Comparison of ENCODE assay signal across 12 cellular contexts in genomic region chr10:103445767-103446567, GRCh38. TPM values are rescaled to one million over a fixed set of nuclear protein-coding genes. Genes with fewer than 3 reads are reported as not detected.
DNase-seq lines count a peak whose midpoint lies in the region; ATAC-seq and TF ChIP-seq lines count a peak whose summit lies in the region.
"Had no signal": no experiment of that assay in that cellular context is flagged by ENCODE, and none has a peak within 500 bp of the region (broad histone marks: within the 10 kb centered on the region; RNA-seq: fewer than 3 reads in every experiment).

No MANE protein-coding gene starts in this region.

- in situ Hi-C loops in transverse colon (cut with MboI; ENCODE audit: low pct_ligation_motif_present in 1 of 4, low pct_unique_long_range_greater_than_20kb in 1 of 4, low sequenced_read_pairs in 3 of 4), result no loop called here

- no peak for TF ChIP-seq POLR2A in transverse colon (IDR thresholded peaks at IDR 0.05)

- peaks cover 41% of the 10 kb centered on the region for H3K4me1 Mint-ChIP-seq in activated CD4-positive, alpha-beta T cell treated with anti-CD3 and anti-CD28 coated beads, Interleukin-2, amount 10 ng/mL, durations not matched to agents 24 days and 14 days

- TF ChIP-seq CTCF in lung (IDR thresholded peaks at IDR 0.05; ENCODE audit: control extremely low read depth, extremely low read depth), result no peak
- no peak for TF ChIP-seq CTCF in transverse colon (IDR thresholded peaks at IDR 0.05)

- no peak for TF ChIP-seq EP300 in transverse colon (IDR thresholded peaks at IDR 0.05; ENCODE audit: low read depth)

- no peak for DNase-seq in activated CD4-positive, alpha-beta T cell treated with anti-CD3 and anti-CD28 coated beads, Interleukin-2, amount 10 ng/mL, durations not matched to agents 24 days and 14 days
- DNase-seq in activated CD4-positive, alpha-beta T cell treated with anti-CD3 and anti-CD28 coated beads, Interleukin-2, amount 50 U/mL, for 4 hours, result no peak
- DNase-seq in dedifferentiated amniotic fluid mesenchymal stem cell (ENCODE audit: extremely low spot score) (peak; percentile 23), lung (ENCODE audit: low spot score) (peak; percentile 64), transverse colon (peak; percentile 31), OCI-M2 (lab: John Stamatoyannopoulos, UW; ENCODE audit: unreplicated experiment) (no peak), NOMO-1 treated with DMSO at 0.1 percent for 48 hours (lab: John Stamatoyannopoulos, UW; ENCODE audit: unreplicated experiment) (no peak)
- DNase-seq in activated CD4-positive, alpha-beta T cell treated with anti-CD3 and anti-CD28 coated beads for 48 hours, result no peak
- DNase-seq: NCI-H2029 treated with DMSO at 0.1 percent for 48 hours had no signal

- no peaks in the 10 kb centered on the region for H3K27me3 Mint-ChIP-seq in activated CD4-positive, alpha-beta T cell treated with anti-CD3 and anti-CD28 coated beads, Interleukin-2, amount 10 ng/mL, durations not matched to agents 24 days and 14 days
- H3K27me3 Mint-ChIP-seq: type B pancreatic cell had no signal

- H3K27me3 ChIP-seq in lung (ENCODE audit: control insufficient read depth, insufficient read depth) (no peaks in the 10 kb centered on the region), transverse colon (no peaks in the 10 kb centered on the region)
- H3K27me3 ChIP-seq: pancreas had no signal

- no peaks in the 10 kb centered on the region for H3K9me3 Mint-ChIP-seq in activated CD4-positive, alpha-beta T cell treated with anti-CD3 and anti-CD28 coated beads, Interleukin-2, amount 10 ng/mL, durations not matched to agents 24 days and 14 days
- H3K9me3 Mint-ChIP-seq: type B pancreatic cell had no signal

- intact Hi-C loops in activated CD4-positive, alpha-beta T cell treated with anti-CD3 and anti-CD28 coated beads, Interleukin-2, amount 10 ng/mL, durations not matched to agents 24 days and 14 days (cut with micrococcal nuclease), result no loop called here
- intact Hi-C loops in transverse colon (cut with DNase I; ENCODE audit: low total_unique reads), result no loop called here

- H3K4me1 ChIP-seq in lung (ENCODE audit: control insufficient read depth in 2 of 2, insufficient read depth in 2 of 2, low read length in 2 of 2) (peaks cover 0 to 32% of the 10 kb centered on the region in 2 donors), transverse colon (peaks cover 8 to 44% (median 12%) of the 10 kb centered on the region in 4 donors)
- H3K4me1 ChIP-seq: pancreas had no signal

- H3K27ac ChIP-seq in lung (ENCODE audit: low read depth in 1 of 2, low read length in 1 of 2) (peak overlapping the region; percentile 9 to 80), transverse colon (peak overlapping the region; percentile 60 to 86 (median 78))
- H3K27ac ChIP-seq: A549 had no signal

- WGBS in lung, 2 donors, result 64 to 79% methylated on average over 12 of the region's 12 CpGs
- WGBS in transverse colon (ENCODE audit: low coverage in 1 of 2), 2 donors, result 71 to 80% methylated on average over 2 to 12 of the region's 12 CpGs

- H3K9me3 ChIP-seq in lung (ENCODE audit: control insufficient read depth in 2 of 2, insufficient read depth in 1 of 2, low read length in 1 of 2), result no peaks in the 10 kb centered on the region
- H3K9me3 ChIP-seq in transverse colon, result no peaks in the 10 kb centered on the region
- H3K9me3 ChIP-seq: A549, pancreas had no signal

- ATAC-seq in lung (ENCODE audit: insufficient read depth, low FRiP score), result peak; percentile 37
- ATAC-seq: A549 had no signal

- H3K36me3 Mint-ChIP-seq in activated CD4-positive, alpha-beta T cell treated with anti-CD3 and anti-CD28 coated beads, Interleukin-2, amount 10 ng/mL, durations not matched to agents 24 days and 14 days (ENCODE audit: low read depth), result peaks cover 70% of the 10 kb centered on the region

- H3K4me3 ChIP-seq in lung (no peak overlapping the region), transverse colon (no peak overlapping the region)
- H3K4me3 ChIP-seq: A549, pancreas had no signal

- H3K27ac Mint-ChIP-seq in activated CD4-positive, alpha-beta T cell treated with anti-CD3 and anti-CD28 coated beads, Interleukin-2, amount 10 ng/mL, durations not matched to agents 24 days and 14 days, result peak overlapping the region; percentile 6
- H3K27ac Mint-ChIP-seq: type B pancreatic cell had no signal

- no peak overlapping the region for H3K4me3 Mint-ChIP-seq in activated CD4-positive, alpha-beta T cell treated with anti-CD3 and anti-CD28 coated beads, Interleukin-2, amount 10 ng/mL, durations not matched to agents 24 days and 14 days
- H3K4me3 Mint-ChIP-seq: type B pancreatic cell had no signal

- H3K36me3 ChIP-seq in lung (ENCODE audit: control insufficient read depth in 2 of 2, insufficient read depth in 2 of 2, low read length in 2 of 2), result peaks cover 0 to 62% of the 10 kb centered on the region in 2 donors
- H3K36me3 ChIP-seq in transverse colon, result peaks cover 0 to 35% (median 0%) of the 10 kb centered on the region in 4 donors

RNA-seq across cellular contexts. Expression of gene CALHM2, which starts 6.2 kb away (rescaled TPM):
- total RNA-seq in activated CD4-positive, alpha-beta T cell treated with anti-CD3 and anti-CD28 coated beads, Interleukin-2, amount 10 ng/mL, durations not matched to agents 24 days and 14 days, result 14.0 and 17.5 TPM in 2 replicates
- total RNA-seq in lung, result 10 to 100 TPM; 11.7 to 43.2 TPM
- polyA plus RNA-seq in lung, result 10 to 100 TPM; 17.0 to 32.9 TPM
- total RNA-seq in transverse colon, result 10 to 100 TPM in 3 of 4 donors, 1 to 10 TPM in 1; 3.2 to 21.1 (median 15.7) TPM

RNA-seq across cellular contexts. Expression of gene CALHM1, which starts 12.7 kb away (rescaled TPM):
- not detected in 2 replicates for total RNA-seq in activated CD4-positive, alpha-beta T cell treated with anti-CD3 and anti-CD28 coated beads, Interleukin-2, amount 10 ng/mL, durations not matched to agents 24 days and 14 days
- total RNA-seq in lung (not detected), transverse colon (not detected)
- not detected for polyA plus RNA-seq in lung
- polyA plus RNA-seq: A549, pancreas had no signal

RNA-seq across cellular contexts. Expression of gene CALHM3, which starts 33.1 kb away (rescaled TPM):
- total RNA-seq in activated CD4-positive, alpha-beta T cell treated with anti-CD3 and anti-CD28 coated beads, Interleukin-2, amount 10 ng/mL, durations not matched to agents 24 days and 14 days, result not detected in 2 replicates
- total RNA-seq in lung, result under 1 TPM in 1 of 2 donors, not detected in 1; 0.15 TPM
- under 1 TPM in 1 of 2 donors, not detected in 1; 0.02 TPM for polyA plus RNA-seq in lung
- total RNA-seq in transverse colon, result not detected

RNA-seq across cellular contexts. Expression of gene NEURL1, which starts 47.5 kb away (rescaled TPM):
- 2.8 and 3.1 TPM in 2 replicates for total RNA-seq in activated CD4-positive, alpha-beta T cell treated with anti-CD3 and anti-CD28 coated beads, Interleukin-2, amount 10 ng/mL, durations not matched to agents 24 days and 14 days
- total RNA-seq in lung (under 1 TPM; 0.14 to 0.80 TPM), transverse colon (100 to 1,000 TPM in 1 of 4 donors, 10 to 100 TPM in 3; 36.7 to 177 (median 55.8) TPM)
- 1 to 10 TPM in 1 of 2 donors, under 1 TPM in 1; 0.69 to 2.0 TPM for polyA plus RNA-seq in lung

RNA-seq across cellular contexts. Expression of gene PDCD11, which starts 49.5 kb away (rescaled TPM):
- total RNA-seq in activated CD4-positive, alpha-beta T cell treated with anti-CD3 and anti-CD28 coated beads, Interleukin-2, amount 10 ng/mL, durations not matched to agents 24 days and 14 days, result 103 and 105 TPM in 2 replicates
- total RNA-seq in lung, result 10 to 100 TPM; 23.2 to 30.1 TPM
- 10 to 100 TPM; 15.2 to 17.3 TPM for polyA plus RNA-seq in lung
- total RNA-seq in transverse colon, result 10 to 100 TPM; 10.1 to 20.0 (median 13.3) TPM

Comparison
In these comparisons a context has a peak if more than half of its experiments do, and no peak if none do; other contexts are left out.
1. DNase-seq: peak in dedifferentiated amniotic fluid mesenchymal stem cell (single experiment), lung (single experiment) and transverse colon (single experiment); none in activated CD4-positive, alpha-beta T cell treated with anti-CD3 and anti-CD28 coated beads, Interleukin-2, amount 10 ng/mL, durations not matched to agents 24 days and 14 days (single experiment), activated CD4-positive, alpha-beta T cell treated with anti-CD3 and anti-CD28 coated beads, Interleukin-2, amount 50 U/mL, for 4 hours (0 of 2), activated CD4-positive, alpha-beta T cell treated with anti-CD3 and anti-CD28 coated beads for 48 hours (single experiment), OCI-M2 (single experiment) and NOMO-1 treated with DMSO at 0.1 percent for 48 hours (single experiment).